In genomic region chrX:25432396-25432795, GRCh38 we compare ENCODE assay signal across 18 cellular contexts.
DNase-seq lines count a peak whose midpoint lies in the region; ATAC-seq and TF ChIP-seq lines count a peak whose summit lies in the region.
"Had no signal": no experiment of that assay in that cellular context is flagged by ENCODE, and none has a peak within 500 bp of the region (broad histone marks: within the 10 kb centered on the region; RNA-seq: fewer than 3 reads in every experiment).

No MANE protein-coding gene starts in this region.

- no peak for ATAC-seq in left cardiac atrium

- intact Hi-C loops in colonic mucosa (cut with DNase I), result no loop called here
- intact Hi-C loops in left cardiac atrium (cut with DNase I), result no loop called here

- no peak overlapping the region for H3K9ac ChIP-seq in colonic mucosa (ENCODE audit: low read depth in 2 of 2, low read length in 2 of 2)
- H3K9ac ChIP-seq: BLaER1 had no signal

- DNase-seq in NCI-H1105 treated with DMSO at 0.1 percent for 48 hours (lab: John Stamatoyannopoulos, UW) (peak; percentile 3), NCI-H1105 (lab: John Stamatoyannopoulos, UW) (no peak), NCI-H69 (lab: John Stamatoyannopoulos, UW) (peak; percentile 11), putamen (ENCODE audit: low spot score) (peak; percentile 50), colonic mucosa (no peak), left cardiac atrium (no peak), islet precursor cell (no peak)
- DNase-seq: 8988T; ACHN; BE2C; C1 segment of cervical spinal cord; CD4-positive, alpha-beta memory T cell; CD4-positive, CD25-positive, alpha-beta regulatory T cell; CD8-positive, alpha-beta memory T cell; COR-L47; DMS79 treated with DMSO at 0.1 percent for 48 hours; GF-D8 had no signal

- no peaks in the 10 kb centered on the region for H3K4me1 ChIP-seq in colonic mucosa
- H3K4me1 ChIP-seq: BE2C, BLaER1 had no signal

- no peaks in the 10 kb centered on the region for H3K9me3 ChIP-seq in colonic mucosa
- H3K9me3 ChIP-seq: BE2C, BLaER1 had no signal

- no peaks in the 10 kb centered on the region for H3K27me3 ChIP-seq in colonic mucosa
- H3K27me3 ChIP-seq: BE2C had no signal

- TF ChIP-seq CTCF in colonic mucosa (IDR thresholded peaks at IDR 0.05), result no peak

- no peak overlapping the region for H3K4me3 ChIP-seq in colonic mucosa
- H3K4me3 ChIP-seq: BLaER1 had no signal

- H3K27ac ChIP-seq in colonic mucosa, result no peak overlapping the region
- H3K27ac ChIP-seq: BLaER1 had no signal

- no peaks in the 10 kb centered on the region for H3K36me3 ChIP-seq in colonic mucosa
- H3K36me3 ChIP-seq: BE2C, BLaER1 had no signal

Comparison
In these comparisons a context has a peak if more than half of its experiments do, and no peak if none do; other contexts are left out.
1. DNase-seq: peak in NCI-H1105 treated with DMSO at 0.1 percent for 48 hours (single experiment), NCI-H69 (single experiment) and putamen (single experiment); none in NCI-H1105 (single experiment), colonic mucosa (single experiment), left cardiac atrium (single experiment) and islet precursor cell (single experiment).